8 cellular contexts compared by ENCODE assay signal in genomic region chr6:12060780-12061619, GRCh38. TPM values are rescaled to one million over a fixed set of nuclear protein-coding genes. Genes with fewer than 3 reads are reported as not detected.
A peak's percentile ranks its signal among the peaks of the same experiment; 100 is the strongest.
DNase-seq lines count a peak whose midpoint lies in the region; ATAC-seq and TF ChIP-seq lines count a peak whose summit lies in the region.

No MANE protein-coding gene starts in this region.

- no peaks in the 10 kb centered on the region for H3K27me3 Mint-ChIP-seq in activated CD8-positive, alpha-beta T cell treated with anti-CD3 and anti-CD28 coated beads for 36 hours

- H3K4me3 ChIP-seq in mononuclear cell (ENCODE audit: low read length), result peak overlapping the region; percentile 18

- peak overlapping the region; percentile 92 for H3K27ac Mint-ChIP-seq in activated CD8-positive, alpha-beta T cell treated with anti-CD3 and anti-CD28 coated beads for 36 hours

- ATAC-seq in activated CD8-positive, alpha-beta T cell treated with anti-CD3 and anti-CD28 coated beads for 36 hours, result peak; percentile 93

- DNase-seq in DMS153 treated with DMSO at 0.1 percent for 48 hours (lab: John Stamatoyannopoulos, UW; ENCODE audit: unreplicated experiment) (peak; percentile 1), H4 (ENCODE audit: low spot score) (peak; percentile 70), NCI-H187 (lab: John Stamatoyannopoulos, UW) (peak; percentile 11 to 42), dermis blood vessel endothelial cell (no peak)
- DNase-seq in activated CD8-positive, alpha-beta T cell treated with anti-CD3 and anti-CD28 coated beads for 36 hours, result peak; percentile 92
- peak; percentile 46 for DNase-seq in effector CD8-positive, alpha-beta T cell (lab: John Stamatoyannopoulos, UW)
- peak; percentile 46 to 58 for DNase-seq in stimulated activated CD8-positive, alpha-beta memory T cell treated with anti-CD3 and anti-CD28 coated beads, Interleukin-7, amount 100 ng/mL, for 4 hours (ENCODE audit: low read depth in 2 of 2)

- no peaks in the 10 kb centered on the region for H3K27me3 ChIP-seq in mononuclear cell (ENCODE audit: insufficient read depth, low read length)

- POLR2A ChIA-PET in activated CD8-positive, alpha-beta T cell treated with anti-CD3 and anti-CD28 coated beads for 36 hours (lab: Charles Lee), result interaction anchor here (1.2 kb wide), 2 partner anchors 46 to 65 kb away, joined by 3 to 4 read pairs; no protein-coding TSS in a partner anchor

- H3K4me3 Mint-ChIP-seq in activated CD8-positive, alpha-beta T cell treated with anti-CD3 and anti-CD28 coated beads for 36 hours, result peak overlapping the region; percentile 75

- H3K4me1 Mint-ChIP-seq in activated CD8-positive, alpha-beta T cell treated with anti-CD3 and anti-CD28 coated beads for 36 hours (ENCODE audit: low read depth), result peaks cover 75% of the 10 kb centered on the region

- H3K9me3 ChIP-seq in mononuclear cell (ENCODE audit: low read depth, low read length), result no peaks in the 10 kb centered on the region

- peaks cover 23% of the 10 kb centered on the region for H3K36me3 Mint-ChIP-seq in activated CD8-positive, alpha-beta T cell treated with anti-CD3 and anti-CD28 coated beads for 36 hours (ENCODE audit: low read depth)

- intact Hi-C loops in activated CD8-positive, alpha-beta T cell treated with anti-CD3 and anti-CD28 coated beads for 36 hours (cut with micrococcal nuclease), result no loop called here

- TF ChIP-seq CTCF in activated CD8-positive, alpha-beta T cell treated with anti-CD3 and anti-CD28 coated beads for 36 hours (IDR thresholded peaks at IDR 0.05), result no peak

- peaks cover 40% of the 10 kb centered on the region for H3K4me1 ChIP-seq in mononuclear cell (ENCODE audit: insufficient read depth, low read length)

- no peaks in the 10 kb centered on the region for H3K9me3 Mint-ChIP-seq in activated CD8-positive, alpha-beta T cell treated with anti-CD3 and anti-CD28 coated beads for 36 hours

- CTCF ChIA-PET in activated CD8-positive, alpha-beta T cell treated with anti-CD3 and anti-CD28 coated beads for 36 hours (lab: Charles Lee), result no interaction called here

RNA-seq across cellular contexts. Expression of gene HIVEP1, which starts 48.9 kb away (rescaled TPM):
- 7.2 and 8.6 TPM in 2 replicates for total RNA-seq in H4 (2014; rRNA removed; shearing (Covaris generic))
- total RNA-seq in activated CD8-positive, alpha-beta T cell treated with anti-CD3 and anti-CD28 coated beads for 36 hours, result 10 to 100 TPM; 38.5 to 41.3 TPM
- 127 TPM for total RNA-seq in mononuclear cell
- total RNA-seq in dermis blood vessel endothelial cell, result 19.1 and 19.6 TPM in 2 replicates
